12 cellular contexts compared by ENCODE assay signal in genomic region chr5:56056875-56057274, GRCh38.
DNase-seq lines count a peak whose midpoint lies in the region; ATAC-seq and TF ChIP-seq lines count a peak whose summit lies in the region.
"Had no signal": no experiment of that assay in that cellular context is flagged by ENCODE, and none has a peak within 500 bp of the region (broad histone marks: within the 10 kb centered on the region; RNA-seq: fewer than 3 reads in every experiment).

No MANE protein-coding gene starts in this region.

- H3K4me3 ChIP-seq in GM08714 (ENCODE audit: low read length) (peak overlapping the region; percentile 21; the same call in 1 of the 2 replicates), KMS-11 (IDR thresholded peaks at IDR 0.05; ENCODE audit: insufficient read depth, low read depth, low read length) (no peak overlapping the region)
- H3K4me3 ChIP-seq: thoracic aorta had no signal

- H3K4me1 ChIP-seq in KMS-11 (ENCODE audit: low read depth, poor library complexity, severe bottlenecking): peaks cover 90% of the 10 kb centered on the region

- H3K9ac ChIP-seq in KMS-11: no peak overlapping the region

- H3K27ac ChIP-seq in KMS-11: peak overlapping the region; percentile 77; the same call in 1 of the 2 replicates
- H3K27ac ChIP-seq: thoracic aorta had no signal

- H4K20me1 ChIP-seq in KMS-11 (ENCODE audit: insufficient read depth): no peaks in the 10 kb centered on the region

- intact Hi-C loops in head of caudate nucleus (cut with DNase I): no loop called here

- TF ChIP-seq CTCF in KMS-11 (conservative IDR thresholded peaks at IDR 0.05; ENCODE audit: low read depth, low read length): no peak

- ATAC-seq in GM19324 (IDR thresholded peaks at IDR 0.05; ENCODE audit: low FRiP score, unreplicated experiment) (peak; percentile 73), HG02870 (IDR thresholded peaks at IDR 0.05; ENCODE audit: unreplicated experiment) (peak; percentile 80), GM18520 (IDR thresholded peaks at IDR 0.05; ENCODE audit: unreplicated experiment) (no peak)

- no peaks in the 10 kb centered on the region for H3K27me3 ChIP-seq in KMS-11 (ENCODE audit: insufficient read depth, low read depth)

- H3K36me3 ChIP-seq in KMS-11 (ENCODE audit: insufficient read depth): no peaks in the 10 kb centered on the region
- H3K36me3 ChIP-seq: thoracic aorta had no signal

- DNase-seq in T-helper 9 cell (no peak), kidney glomerular epithelial cell (lab: John Stamatoyannopoulos, UW) (no peak), head of caudate nucleus (no peak)
- DNase-seq: C1 segment of cervical spinal cord; occipital lobe; stimulated activated CD4-positive, alpha-beta T cell treated with anti-CD3 and anti-CD28 coated beads, Interleukin-4, amount 100 ng/mL, for 1 hour had no signal

- H3K4me2 ChIP-seq in KMS-11: peak overlapping the region; percentile 87; the same call in 1 of the 2 replicates

- no peak overlapping the region for H2AFZ ChIP-seq in KMS-11 (ENCODE audit: low read depth)

- no peaks in the 10 kb centered on the region; the same call in 1 of the 2 replicates for H3K79me2 ChIP-seq in KMS-11 (ENCODE audit: insufficient read depth, low read depth)
